ENCODE assay signal across 1 cellular context in genomic region chr3:195139091-195139875, GRCh38.
TF ChIP-seq lines count a peak whose summit lies in the region.

No MANE protein-coding gene starts in this region.

TF ChIP-seq in WTC11, 78 proteins besides CTCF, POLR2A, EP300 and RAD21 (continued from another document):
- TF ChIP-seq, protein P1, sequence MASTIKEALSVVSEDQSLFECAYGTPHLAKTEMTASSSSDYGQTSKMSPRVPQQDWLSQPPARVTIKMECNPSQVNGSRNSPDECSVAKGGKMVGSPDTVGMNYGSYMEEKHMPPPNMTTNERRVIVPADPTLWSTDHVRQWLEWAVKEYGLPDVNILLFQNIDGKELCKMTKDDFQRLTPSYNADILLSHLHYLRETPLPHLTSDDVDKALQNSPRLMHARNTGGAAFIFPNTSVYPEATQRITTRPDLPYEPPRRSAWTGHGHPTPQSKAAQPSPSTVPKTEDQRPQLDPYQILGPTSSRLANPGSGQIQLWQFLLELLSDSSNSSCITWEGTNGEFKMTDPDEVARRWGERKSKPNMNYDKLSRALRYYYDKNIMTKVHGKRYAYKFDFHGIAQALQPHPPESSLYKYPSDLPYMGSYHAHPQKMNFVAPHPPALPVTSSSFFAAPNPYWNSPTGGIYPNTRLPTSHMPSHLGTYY (CRISPR knock-in tag; IDR thresholded peaks at IDR 0.05) = no peak
- TF ChIP-seq IRF2 (CRISPR knock-in tag; IDR thresholded peaks at IDR 0.05; ENCODE audit: borderline replicate concordance, low read depth) (no peak), NR1H2 (CRISPR knock-in tag; IDR thresholded peaks at IDR 0.05) (no peak), NR2C2 (CRISPR knock-in tag; IDR thresholded peaks at IDR 0.05) (no peak), MXD4 (CRISPR knock-in tag; IDR thresholded peaks at IDR 0.05; ENCODE audit: borderline replicate concordance) (no peak)
